ENCODE assay signal across 29 cellular contexts in the genomic region with DNA sequence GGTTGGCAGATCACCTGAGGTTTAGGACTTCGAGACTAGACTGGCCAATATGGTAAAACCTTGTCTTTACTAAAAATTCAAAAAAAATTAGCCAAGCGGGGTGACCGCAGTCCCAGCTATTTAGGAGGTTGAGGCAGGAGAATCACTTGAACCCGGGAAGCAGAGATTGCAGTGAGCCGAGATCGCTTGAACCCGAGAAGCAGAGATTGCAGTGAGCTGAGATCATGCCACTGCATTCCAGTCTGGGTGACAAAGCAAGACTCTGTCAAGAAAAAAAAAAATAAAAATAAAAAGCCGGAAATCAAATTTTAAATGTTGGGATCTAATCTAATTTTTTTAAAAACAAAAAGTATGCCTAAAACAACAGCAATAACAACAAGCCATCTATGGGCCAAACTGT. TPM values are rescaled to one million over a fixed set of nuclear protein-coding genes. Genes with fewer than 3 reads are reported as not detected.
DNase-seq lines count a peak whose midpoint lies in the region; ATAC-seq, FAIRE-seq and TF ChIP-seq lines count a peak whose summit lies in the region.
"Had no signal": no experiment of that assay in that cellular context is flagged by ENCODE, and none has a peak within 500 bp of the region (broad histone marks: within the 10 kb centered on the region; RNA-seq: fewer than 3 reads in every experiment).

No MANE protein-coding gene starts in this region.

- no peak overlapping the region for H3K4me3 Mint-ChIP-seq in stimulated activated naive B cell treated with anti-CD40 and anti-IgM and Interleukin-4, amounts not matched to agents 10 μg/mL and 1 μg/mL and 100 μg/mL, for 72 hours
- H3K4me3 Mint-ChIP-seq: activated CD4-positive, alpha-beta memory T cell treated with anti-CD3 and anti-CD28 coated beads for 36 hours; activated naive CD8-positive, alpha-beta T cell treated with anti-CD3 and anti-CD28 coated beads for 36 hours; immature natural killer cell; mesothelial cell of epicardium; naive thymus-derived CD4-positive, alpha-beta T cell had no signal

- peak overlapping the region; percentile 54 for H3K27ac ChIP-seq in RWPE1
- H3K27ac ChIP-seq in endothelial cell of umbilical vein (ENCODE audit: insufficient read depth, low read depth, low read length), result peak overlapping the region; percentile 17
- H3K27ac ChIP-seq: epithelial cell of prostate, foreskin keratinocyte, left lung, uterus had no signal

- no peaks in the 10 kb centered on the region for H3K9me3 ChIP-seq in endothelial cell of umbilical vein (replicated peaks; ENCODE audit: control insufficient read depth, insufficient read depth, low read length)
- H3K9me3 ChIP-seq in skeletal muscle satellite cell (replicated peaks; ENCODE audit: low read length), result no peaks in the 10 kb centered on the region
- H3K9me3 ChIP-seq: left lung, uterus had no signal

- no peak overlapping the region for H3K27ac Mint-ChIP-seq in stimulated activated naive B cell treated with anti-CD40 and anti-IgM and Interleukin-4, amounts not matched to agents 10 μg/mL and 1 μg/mL and 100 μg/mL, for 72 hours
- H3K27ac Mint-ChIP-seq: activated CD4-positive, alpha-beta memory T cell treated with anti-CD3 and anti-CD28 coated beads for 36 hours; activated naive CD8-positive, alpha-beta T cell treated with anti-CD3 and anti-CD28 coated beads for 36 hours; mesothelial cell of epicardium; naive thymus-derived CD4-positive, alpha-beta T cell had no signal

- CTCF ChIA-PET in RWPE1 (lab: Yijun Ruan, JAX) (no interaction called here), endothelial cell of umbilical vein (lab: Charles Lee) (interaction anchor here (0.9 to 3.2 kb wide), 2 partner anchors 11 to 131 kb away, joined by 4 to 13 read pairs; no protein-coding TSS in a partner anchor)

- H3K9me3 Mint-ChIP-seq in stimulated activated naive B cell treated with anti-CD40 and anti-IgM and Interleukin-4, amounts not matched to agents 10 μg/mL and 1 μg/mL and 100 μg/mL, for 72 hours, result peaks cover 3 to 10% of the 10 kb centered on the region in 2 donors
- H3K9me3 Mint-ChIP-seq: activated CD4-positive, alpha-beta memory T cell treated with anti-CD3 and anti-CD28 coated beads for 36 hours had no signal

- H3K4me1 ChIP-seq in endothelial cell of umbilical vein (ENCODE audit: control insufficient read depth, extremely low read depth, insufficient read depth, low read length) (peaks cover 22% of the 10 kb centered on the region), skeletal muscle satellite cell (ENCODE audit: control insufficient read depth, insufficient read depth, low read length) (peaks cover 37% of the 10 kb centered on the region)
- H3K4me1 ChIP-seq: foreskin keratinocyte, uterus had no signal

- no TSS peak for BruUV-seq in endothelial cell of umbilical vein (replicated peaks; lab: Mats Ljungman, UMichigan)

- H3K27me3 Mint-ChIP-seq in stimulated activated naive B cell treated with anti-CD40 and anti-IgM and Interleukin-4, amounts not matched to agents 10 μg/mL and 1 μg/mL and 100 μg/mL, for 72 hours, result no peaks in the 10 kb centered on the region
- H3K27me3 Mint-ChIP-seq: activated CD4-positive, alpha-beta memory T cell treated with anti-CD3 and anti-CD28 coated beads for 36 hours; activated naive CD8-positive, alpha-beta T cell treated with anti-CD3 and anti-CD28 coated beads for 36 hours; naive thymus-derived CD4-positive, alpha-beta T cell had no signal

- H4K20me1 ChIP-seq in endothelial cell of umbilical vein (replicated peaks; ENCODE audit: control insufficient read depth, extremely low read depth, insufficient read depth, low read length), result no peaks in the 10 kb centered on the region

- no peak overlapping the region for H3K9ac ChIP-seq in endothelial cell of umbilical vein (replicated peaks; ENCODE audit: extremely low read depth, insufficient read depth, low read length)
- peak overlapping the region; percentile 9 for H3K9ac ChIP-seq in skeletal muscle satellite cell (ENCODE audit: low read depth, low read length)

- H3K4me1 Mint-ChIP-seq in stimulated activated naive B cell treated with anti-CD40 and anti-IgM and Interleukin-4, amounts not matched to agents 10 μg/mL and 1 μg/mL and 100 μg/mL, for 72 hours, result peaks cover 28 to 55% of the 10 kb centered on the region in 2 donors

- no peak overlapping the region for H2AFZ ChIP-seq in endothelial cell of umbilical vein (ENCODE audit: low read depth, low read length)

- H3K36me3 Mint-ChIP-seq in stimulated activated naive B cell treated with anti-CD40 and anti-IgM and Interleukin-4, amounts not matched to agents 10 μg/mL and 1 μg/mL and 100 μg/mL, for 72 hours, result peaks cover 29 to 56% of the 10 kb centered on the region in 2 donors

- no peak for TF ChIP-seq POLR2A in endothelial cell of umbilical vein (IDR thresholded peaks at IDR 0.05; ENCODE audit: low read depth, low read length)

- TF ChIP-seq CTCF in RWPE1 (conservative IDR thresholded peaks at IDR 0.05; ENCODE audit: low read depth) (no peak), endothelial cell of umbilical vein (IDR thresholded peaks at IDR 0.05; ENCODE audit: extremely low read depth in 1 of 2, insufficient read depth in 1 of 2, low read depth in 1 of 2, low read length in 2 of 2) (no peak)

- no peak overlapping the region for H3K4me2 ChIP-seq in endothelial cell of umbilical vein (ENCODE audit: insufficient read depth, low read length)
- H3K4me2 ChIP-seq in skeletal muscle satellite cell (ENCODE audit: low read length), result peak overlapping the region; percentile 4

- FAIRE-seq in endothelial cell of umbilical vein (lab: Jason Lieb, UNC), result no peak
- FAIRE-seq: D721Med had no signal

- ATAC-seq in stimulated activated naive B cell treated with anti-CD40 and anti-IgM and Interleukin-4, amounts not matched to agents 10 μg/mL and 1 μg/mL and 100 μg/mL, for 72 hours (replicated peaks), result no peak
- ATAC-seq: foreskin keratinocyte; left lung; naive thymus-derived CD4-positive, alpha-beta T cell had no signal

- H3K36me3 ChIP-seq in endothelial cell of umbilical vein (ENCODE audit: control insufficient read depth in 2 of 2, extremely low read depth in 1 of 2, insufficient read depth in 2 of 2, low read length in 2 of 2) (peaks cover 2 to 18% of the 10 kb centered on the region in 2 experiments), skeletal muscle satellite cell (ENCODE audit: insufficient read depth, low read length) (peaks cover 26% of the 10 kb centered on the region)
- H3K36me3 ChIP-seq: uterus had no signal

- H3K4me3 ChIP-seq in endothelial cell of umbilical vein (replicated peaks in 1 of 3; ENCODE audit: insufficient read depth in 1 of 3, low read depth in 1 of 3, low read length in 3 of 3) (no peak overlapping the region), skeletal muscle satellite cell (ENCODE audit: low read length) (no peak overlapping the region)
- H3K4me3 ChIP-seq: left lung, uterus had no signal

- dilution Hi-C loops in endothelial cell of umbilical vein (cut with MboI; ENCODE audit: extremely low pct_ligation_motif_present, low sequenced_read_pairs), result no loop called here

- DNase-seq in EH (ENCODE audit: low read depth) (peak; percentile 63), RWPE1 (ENCODE audit: low spot score) (no peak), endothelial cell of umbilical vein (ENCODE audit: low read depth, low spot score) (no peak), NCI-H2227 (lab: John Stamatoyannopoulos, UW; ENCODE audit: unreplicated experiment) (no peak), superior temporal gyrus (ENCODE audit: extremely low spot score) (no peak), GF-D8 (lab: John Stamatoyannopoulos, UW) (no peak)
- DNase-seq in stimulated activated naive B cell treated with anti-CD40 and anti-IgM and Interleukin-4, amounts not matched to agents 10 μg/mL and 1 μg/mL and 100 μg/mL, for 72 hours, result no peak
- DNase-seq: activated CD4-positive, alpha-beta memory T cell treated with anti-CD3 and anti-CD28 coated beads for 36 hours; activated CD4-positive, CD25-positive, alpha-beta regulatory T cell; activated effector memory CD4-positive, alpha-beta T cell treated with Interleukin-2 at 50 U/mL for 16 hours; activated naive CD8-positive, alpha-beta T cell treated with anti-CD3 and anti-CD28 coated beads for 36 hours; cerebellar nuclear complex; foreskin keratinocyte; H7; hippocampal formation; immature natural killer cell; left lung; naive thymus-derived CD4-positive, alpha-beta T cell; NCI-H1048; NCI-H187 treated with DMSO at 0.1 percent for 48 hours; NCI-H526 treated with DMSO at 0.1 percent for 48 hours; nucleus accumbens; SW 1271; T1000; uterus had no signal

- POLR2A ChIA-PET in RWPE1 (lab: Yijun Ruan, JAX; ENCODE audit: low non-redundant PET) (no interaction called here), endothelial cell of umbilical vein (lab: Charles Lee) (no interaction called here)

- H3K9me1 ChIP-seq in endothelial cell of umbilical vein (replicated peaks; ENCODE audit: control insufficient read depth, extremely low read depth, insufficient read depth, low read length), result no peaks in the 10 kb centered on the region

- H3K27me3 ChIP-seq in endothelial cell of umbilical vein (ENCODE audit: control insufficient read depth in 2 of 2, insufficient read depth in 2 of 2, low read length in 2 of 2) (no peaks in the 10 kb centered on the region), skeletal muscle satellite cell (ENCODE audit: control insufficient read depth, insufficient read depth, low read length) (no peaks in the 10 kb centered on the region)
- H3K27me3 ChIP-seq: foreskin keratinocyte, left lung, uterus had no signal

- H3K79me2 ChIP-seq in endothelial cell of umbilical vein (ENCODE audit: control insufficient read depth, insufficient read depth, low read length), result peaks cover 65% of the 10 kb centered on the region

- intact Hi-C loops in endothelial cell of umbilical vein (cut with micrococcal nuclease), result no loop called here

TF ChIP-seq in endothelial cell of umbilical vein, 7 proteins besides CTCF, POLR2A, EP300 and RAD21:
- TF ChIP-seq JUN (IDR thresholded peaks at IDR 0.05; ENCODE audit: borderline replicate concordance, insufficient read depth, insufficient read length, low read depth), result no peak

RNA-seq across cellular contexts. Expression of a gene that starts 56.3 kb away (rescaled TPM):
- 71.4 and 89.2 TPM in 2 replicates for total RNA-seq in endothelial cell of umbilical vein
- 46.1 and 53.8 TPM in 2 replicates for polyA plus RNA-seq in endothelial cell of umbilical vein
- 36.6 and 39.1 TPM in 2 replicates for polyA plus RNA-seq in endothelial cell of umbilical vein (2011; cell fraction: cytosol; rRNA removed)
- polyA plus RNA-seq in endothelial cell of umbilical vein (2011; cell fraction: nucleus; rRNA removed), result 116 and 138 TPM in 2 replicates
- polyA plus RNA-seq in endothelial cell of umbilical vein (2012), result 62.5 and 78.6 TPM in 2 replicates
- 184 and 195 TPM in 2 replicates for polyA minus RNA-seq in endothelial cell of umbilical vein
- polyA minus RNA-seq in endothelial cell of umbilical vein (2011; cell fraction: cytosol; rRNA and poly(A)+ RNA removed), result 23.8 TPM
- 124 and 158 TPM in 2 replicates for polyA minus RNA-seq in endothelial cell of umbilical vein (2011; cell fraction: nucleus; rRNA and poly(A)+ RNA removed)
- total RNA-seq in skeletal muscle satellite cell (2012; rRNA removed), result 28.1 and 29.9 TPM in 2 replicates
